1 cellular context compared by ENCODE assay signal in genomic region chr18:50797147-50797546, GRCh38.
TF ChIP-seq lines count a peak whose summit lies in the region.

No MANE protein-coding gene starts in this region.

TF ChIP-seq in GM23338, 12 proteins besides CTCF, POLR2A, EP300 and RAD21:
- TF ChIP-seq ZNF114 (CRISPR knock-in tag; IDR thresholded peaks at IDR 0.05) = no peak
- TF ChIP-seq REST (IDR thresholded peaks at IDR 0.05; ENCODE audit: unreplicated experiment) = no peak
- TF ChIP-seq ZNF331 (CRISPR knock-in tag; IDR thresholded peaks at IDR 0.05; ENCODE audit: low read depth) = no peak
- no peak for TF ChIP-seq EZH2 (IDR thresholded peaks at IDR 0.05; ENCODE audit: low read depth, unreplicated experiment)
